Comparison of ENCODE assay signal across 9 cellular contexts in genomic region chr10:104642311-104643022, GRCh38. TPM values are rescaled to one million over a fixed set of nuclear protein-coding genes. Genes with fewer than 3 reads are reported as not detected.
DNase-seq lines count a peak whose midpoint lies in the region; ATAC-seq, FAIRE-seq and TF ChIP-seq lines count a peak whose summit lies in the region.
"Had no signal": no experiment of that assay in that cellular context is flagged by ENCODE, and none has a peak within 500 bp of the region (broad histone marks: within the 10 kb centered on the region; RNA-seq: fewer than 3 reads in every experiment).

No MANE protein-coding gene starts in this region.

- peaks cover 58% of the 10 kb centered on the region for H3K27me3 Mint-ChIP-seq in activated T-helper 1 cell treated with anti-CD3 and anti-CD28 coated beads, Interleukin-12 subunit alpha, Interleukin-12 subunit beta, Interleukin-2, Interleukin-4 antibody, amounts not matched to agents 30 ng/mL and 10 ng/mL and 1 ng/mL, durations not matched to agents 14 hours and 24 hours and 36 hours (ENCODE audit: insufficient read depth)

- H3K27me3 ChIP-seq in K562 (ENCODE audit: control insufficient read depth in 2 of 2, insufficient read depth in 2 of 2, low read length in 2 of 2) (peaks cover 0 to 8% of the 10 kb centered on the region in 2 experiments; a peak in 2 of 5 replicates), keratinocyte (ENCODE audit: control insufficient read depth, extremely low read depth, insufficient read depth, low read length) (peaks cover 84% of the 10 kb centered on the region), thoracic aorta (replicated peaks; ENCODE audit: insufficient read depth) (no peaks in the 10 kb centered on the region), ascending aorta (peaks cover 8% of the 10 kb centered on the region)

- in situ Hi-C loops in K562 (cut with MboI), result no loop called here

- H3K9me3 Mint-ChIP-seq in activated naive CD4-positive, alpha-beta T cell treated with anti-CD3 and anti-CD28 coated beads, Interleukin-2, amount 50 U/mL, for 72 hours, result no peaks in the 10 kb centered on the region
- no peaks in the 10 kb centered on the region for H3K9me3 Mint-ChIP-seq in activated T-helper 1 cell treated with anti-CD3 and anti-CD28 coated beads, Interleukin-12 subunit alpha, Interleukin-12 subunit beta, Interleukin-2, Interleukin-4 antibody, amounts not matched to agents 30 ng/mL and 10 ng/mL and 1 ng/mL, durations not matched to agents 14 hours and 24 hours and 36 hours

- no peak overlapping the region for H3K4me3 ChIP-seq in K562
- no peak overlapping the region for H3K4me3 ChIP-seq in keratinocyte (ENCODE audit: control insufficient read depth in 2 of 3, extremely low read depth in 1 of 3, insufficient read depth in 2 of 3, low read depth in 1 of 3, low read length in 3 of 3)
- H3K4me3 ChIP-seq in thoracic aorta, result peak overlapping the region; percentile 29
- H3K4me3 ChIP-seq in ascending aorta, result peak overlapping the region in 1 of 2 donors; percentile 38

- no peak for TF ChIP-seq RAD21 in K562 (CRISPR knock-in tag; conservative IDR thresholded peaks at IDR 0.05 in 1 of 2, IDR thresholded peaks at IDR 0.05 in 1 of 2)

- under 1% methylated on average over 16 of the region's 58 CpGs for WGBS in K562 (ENCODE audit: insufficient coverage, low coverage, missing lambda C conversion rate)

- POLR2A ChIA-PET in K562 (lab: Yijun Ruan, JAX), result no interaction called here

- peak; percentile 20 to 24 (median 22); a peak in 2 of 6 replicates for TF ChIP-seq CTCF in K562 (IDR thresholded peaks at IDR 0.05 in 2 of 3, conservative IDR thresholded peaks at IDR 0.05 in 1 of 3; ENCODE audit: insufficient read depth in 2 of 3, low read depth in 1 of 3, low read length in 3 of 3)
- TF ChIP-seq CTCF in keratinocyte (optimal IDR thresholded peaks at IDR 0.05 in 1 of 3, IDR thresholded peaks at IDR 0.05 in 1 of 3, conservative IDR thresholded peaks at IDR 0.05 in 1 of 3; ENCODE audit: extremely low read depth in 1 of 3, insufficient read depth in 2 of 3, low read length in 3 of 3), result peak; percentile 37 to 72 (median 69)
- TF ChIP-seq CTCF in thoracic aorta (IDR thresholded peaks at IDR 0.05), result no peak
- TF ChIP-seq CTCF in ascending aorta (IDR thresholded peaks at IDR 0.05), result no peak

- H3K9ac ChIP-seq in K562 (ENCODE audit: insufficient read depth in 1 of 2, low read depth in 2 of 2, low read length in 2 of 2) (no peak overlapping the region), keratinocyte (ENCODE audit: control insufficient read depth, extremely low read depth, insufficient read depth, low read length) (no peak overlapping the region)

- TF ChIP-seq POLR2A in K562 (conservative IDR thresholded peaks at IDR 0.05), result no peak

- H3K27ac ChIP-seq in K562 (ENCODE audit: extremely low read depth, low read depth, low read length) (no peak overlapping the region), keratinocyte (ENCODE audit: control insufficient read depth, insufficient read depth, low read length) (no peak overlapping the region), thoracic aorta (no peak overlapping the region), ascending aorta (no peak overlapping the region)

- FAIRE-seq in K562 (lab: Jason Lieb, UNC) (no peak), keratinocyte (lab: Jason Lieb, UNC) (no peak)
- FAIRE-seq: TTC549 had no signal

- H2AFZ ChIP-seq in K562 (ENCODE audit: low read depth, low read length) (no peak overlapping the region), keratinocyte (ENCODE audit: control insufficient read depth, low read length) (no peak overlapping the region)

- peak; percentile 5 to 66 for ATAC-seq in activated naive CD4-positive, alpha-beta T cell treated with anti-CD3 and anti-CD28 coated beads, Interleukin-2, amount 50 U/mL, for 72 hours
- ATAC-seq in K562 (peak; percentile 75), thoracic aorta (ENCODE audit: insufficient number of reproducible peaks, low FRiP score, low read depth) (no peak)

- H3K9me1 ChIP-seq in K562 (ENCODE audit: control insufficient read depth, insufficient read depth, low read length) (no peaks in the 10 kb centered on the region), keratinocyte (ENCODE audit: control insufficient read depth, extremely low read depth, insufficient read depth, low read length) (no peaks in the 10 kb centered on the region)

- H3K36me3 Mint-ChIP-seq in activated naive CD4-positive, alpha-beta T cell treated with anti-CD3 and anti-CD28 coated beads, Interleukin-2, amount 50 U/mL, for 72 hours, result no peaks in the 10 kb centered on the region
- H3K36me3 Mint-ChIP-seq in activated T-helper 1 cell treated with anti-CD3 and anti-CD28 coated beads, Interleukin-12 subunit alpha, Interleukin-12 subunit beta, Interleukin-2, Interleukin-4 antibody, amounts not matched to agents 30 ng/mL and 10 ng/mL and 1 ng/mL, durations not matched to agents 14 hours and 24 hours and 36 hours (ENCODE audit: low read depth), result no peaks in the 10 kb centered on the region

- TF ChIP-seq EP300 in K562 (IDR thresholded peaks at IDR 0.05; ENCODE audit: low read length), result no peak

- intact Hi-C loops in K562 (cut with micrococcal nuclease), result no loop called here
- intact Hi-C loops in ascending aorta (cut with DNase I), result no loop called here
- intact Hi-C loops in activated T-helper 1 cell treated with anti-CD3 and anti-CD28 coated beads, Interleukin-12 subunit alpha, Interleukin-12 subunit beta, Interleukin-2, Interleukin-4 antibody, amounts not matched to agents 30 ng/mL and 10 ng/mL and 1 ng/mL, durations not matched to agents 14 hours and 24 hours and 36 hours (cut with micrococcal nuclease), result no loop called here

- no peaks in the 10 kb centered on the region for H3K79me2 ChIP-seq in K562 (ENCODE audit: control insufficient read depth, insufficient read depth, low read length)
- no peaks in the 10 kb centered on the region for H3K79me2 ChIP-seq in keratinocyte (ENCODE audit: control insufficient read depth, insufficient read depth, low read length)

- H3K4me1 ChIP-seq in K562 (replicated peaks in 1 of 2; ENCODE audit: control insufficient read depth in 2 of 2, insufficient read depth in 2 of 2, low read length in 2 of 2) (peaks cover 0 to 10% of the 10 kb centered on the region in 2 experiments; a peak in 2 of 5 replicates), keratinocyte (ENCODE audit: control insufficient read depth, extremely low read depth, insufficient read depth, low read length) (peaks cover 2% of the 10 kb centered on the region), thoracic aorta (ENCODE audit: control insufficient read depth in 1 of 2, low read depth in 2 of 2) (peaks cover 0 to 7% of the 10 kb centered on the region in 2 donors), ascending aorta (no peaks in the 10 kb centered on the region)

- no peak overlapping the region for H3K27ac Mint-ChIP-seq in activated naive CD4-positive, alpha-beta T cell treated with anti-CD3 and anti-CD28 coated beads, Interleukin-2, amount 50 U/mL, for 72 hours
- no peak overlapping the region for H3K27ac Mint-ChIP-seq in activated T-helper 1 cell treated with anti-CD3 and anti-CD28 coated beads, Interleukin-12 subunit alpha, Interleukin-12 subunit beta, Interleukin-2, Interleukin-4 antibody, amounts not matched to agents 30 ng/mL and 10 ng/mL and 1 ng/mL, durations not matched to agents 14 hours and 24 hours and 36 hours

- H4K20me1 ChIP-seq in K562 (replicated peaks; ENCODE audit: control insufficient read depth, insufficient read depth, low read length) (no peaks in the 10 kb centered on the region), keratinocyte (ENCODE audit: control insufficient read depth, extremely low read depth, insufficient read depth, low read length) (no peaks in the 10 kb centered on the region)

- H3K4me1 Mint-ChIP-seq in activated T-helper 1 cell treated with anti-CD3 and anti-CD28 coated beads, Interleukin-12 subunit alpha, Interleukin-12 subunit beta, Interleukin-2, Interleukin-4 antibody, amounts not matched to agents 30 ng/mL and 10 ng/mL and 1 ng/mL, durations not matched to agents 14 hours and 24 hours and 36 hours (ENCODE audit: low read depth), result peaks cover 10% of the 10 kb centered on the region

- DNase-seq in activated naive CD4-positive, alpha-beta T cell treated with anti-CD3 and anti-CD28 coated beads, Interleukin-2, amount 50 U/mL, for 72 hours (ENCODE audit: low spot score in 2 of 2), result peak in 1 of 2 donors; percentile 58
- DNase-seq in activated naive CD4-positive, alpha-beta T cell treated with anti-CD3 and anti-CD28 coated beads, Interleukin-2, amount 50 U/mL, for 16 hours, result no peak
- DNase-seq in K562 (ENCODE audit: extremely low read depth in 1 of 4, low spot score in 3 of 4) (peak; percentile 7 to 11 (median 8)), keratinocyte (ENCODE audit: low read depth, low spot score) (no peak), thoracic aorta (ENCODE audit: low spot score) (no peak), ascending aorta (ENCODE audit: low spot score in 2 of 2) (no peak)
- no peak for DNase-seq in effector CD8-positive, alpha-beta T cell (lab: John Stamatoyannopoulos, UW)
- no peak for DNase-seq in activated T-helper 1 cell treated with anti-CD3 and anti-CD28 coated beads, Interleukin-12 subunit alpha, Interleukin-12 subunit beta, Interleukin-2, Interleukin-4 antibody, amounts not matched to agents 30 ng/mL and 10 ng/mL and 1 ng/mL, durations not matched to agents 14 hours and 24 hours and 36 hours (ENCODE audit: low spot score)

- no peaks in the 10 kb centered on the region for H3K9me3 ChIP-seq in K562 (replicated peaks; ENCODE audit: control insufficient read depth, insufficient read depth, low read depth, low read length)
- H3K9me3 ChIP-seq in keratinocyte (ENCODE audit: control insufficient read depth, low read depth, low read length), result no peaks in the 10 kb centered on the region
- H3K9me3 ChIP-seq in thoracic aorta, result no peaks in the 10 kb centered on the region
- H3K9me3 ChIP-seq in ascending aorta, result no peaks in the 10 kb centered on the region

- no peak overlapping the region for H3K4me2 ChIP-seq in K562 (ENCODE audit: insufficient read depth, low read length)
- peak overlapping the region; percentile 52 for H3K4me2 ChIP-seq in keratinocyte (ENCODE audit: control insufficient read depth, extremely low read depth, insufficient read depth, low read depth, low read length)

- dilution Hi-C loops in keratinocyte (cut with MboI; ENCODE audit: extremely low pct_ligation_motif_present, low sequenced_read_pairs), result no loop called here

- H3K36me3 ChIP-seq in K562 (ENCODE audit: control insufficient read depth, insufficient read depth, low read length), result no peaks in the 10 kb centered on the region
- no peaks in the 10 kb centered on the region for H3K36me3 ChIP-seq in keratinocyte (ENCODE audit: control insufficient read depth in 2 of 2, extremely low read depth in 1 of 2, insufficient read depth in 2 of 2, low read length in 2 of 2)
- H3K36me3 ChIP-seq in thoracic aorta, result no peaks in the 10 kb centered on the region
- no peaks in the 10 kb centered on the region for H3K36me3 ChIP-seq in ascending aorta

- CTCF ChIA-PET in K562 (lab: Yijun Ruan, JAX; ENCODE audit: low intra/inter-chr PET ratio), result no interaction called here

- BruUV-seq in K562 (replicated peaks; lab: Mats Ljungman, UMichigan), result no TSS peak

- no peak overlapping the region for H3K4me3 Mint-ChIP-seq in activated T-helper 1 cell treated with anti-CD3 and anti-CD28 coated beads, Interleukin-12 subunit alpha, Interleukin-12 subunit beta, Interleukin-2, Interleukin-4 antibody, amounts not matched to agents 30 ng/mL and 10 ng/mL and 1 ng/mL, durations not matched to agents 14 hours and 24 hours and 36 hours

RNA-seq across cellular contexts. Expression of gene SORCS3, which starts 1.4 kb away (rescaled TPM):
- not detected for total RNA-seq in activated naive CD4-positive, alpha-beta T cell treated with anti-CD3 and anti-CD28 coated beads, Interleukin-2, amount 50 U/mL, for 72 hours
- not detected in 2 replicates for total RNA-seq in K562 (2011; cell fraction: chromatin; rRNA removed; ENCODE audit: low replicate concordance)
- total RNA-seq in K562 (2011; cell fraction: nucleolus; rRNA removed), result not detected in 2 replicates
- total RNA-seq in K562 (2011; cell fraction: nucleoplasm; rRNA removed), result not detected in 2 replicates
- total RNA-seq in K562 (2014; rRNA removed) (not detected in 2 replicates), K562 (2014; rRNA removed; fragmentation: Illumina TruSeq; extraction: Trizol) (not detected in 2 replicates), K562 (2015; rRNA removed; fragmentation: Illumina TruSeq; extraction: Trizol) (not detected in 2 replicates), K562 (2021) (not detected in 2 replicates), thoracic aorta (not detected), ascending aorta (not detected)
- polyA plus RNA-seq in K562 (2011; rRNA removed) (not detected in 2 replicates), K562 (2014; fragmentation: Illumina TruSeq; extraction: Trizol) (not detected in 2 replicates), K562 (2014; fragmentation: Nextera tagmentation; extraction: Ambion mirVana) (not detected), K562 (2014; rRNA removed) (not detected in 2 replicates), keratinocyte (not detected in 3 replicates)
- polyA plus RNA-seq in K562 (2011; cell fraction: cytosol; rRNA removed), result not detected in 2 replicates
- not detected in 2 replicates for polyA plus RNA-seq in K562 (2011; cell fraction: nucleus; rRNA removed)
- polyA plus RNA-seq in K562 (2012), result not detected in 2 replicates
- not detected in 2 replicates for polyA minus RNA-seq in K562 (2011; rRNA and poly(A)+ RNA removed)
- not detected in 2 replicates for polyA minus RNA-seq in K562 (2011; cell fraction: cytosol; rRNA and poly(A)+ RNA removed)
- polyA minus RNA-seq in K562 (2011; cell fraction: nucleus; rRNA and poly(A)+ RNA removed), result not detected in 2 replicates
- polyA plus RNA-seq in keratinocyte (2011; ENCODE audit: low read depth), result not detected
- not detected in 2 replicates for polyA plus RNA-seq in keratinocyte (2011; cell fraction: cytosol; rRNA removed)
- polyA plus RNA-seq in keratinocyte (2011; cell fraction: nucleus; rRNA removed), result not detected in 2 replicates
- polyA plus RNA-seq in keratinocyte (2012; ENCODE audit: low replicate concordance), result not detected in 2 replicates
- polyA minus RNA-seq in keratinocyte, result not detected in 3 replicates
- not detected for polyA minus RNA-seq in keratinocyte (2011; cell fraction: cytosol; rRNA and poly(A)+ RNA removed)
- not detected in 2 replicates for polyA minus RNA-seq in keratinocyte (2011; cell fraction: nucleus; rRNA and poly(A)+ RNA removed)
- total RNA-seq in activated T-helper 1 cell treated with anti-CD3 and anti-CD28 coated beads, Interleukin-12 subunit alpha, Interleukin-12 subunit beta, Interleukin-2, Interleukin-4 antibody, amounts not matched to agents 30 ng/mL and 10 ng/mL and 1 ng/mL, durations not matched to agents 14 hours and 24 hours and 36 hours, result not detected in 2 replicates

Comparison
In these comparisons a context has a peak if more than half of its experiments do, and no peak if none do; other contexts are left out.
1. DNase-seq: peak in K562 (4 of 4); none in activated naive CD4-positive, alpha-beta T cell treated with anti-CD3 and anti-CD28 coated beads, Interleukin-2, amount 50 U/mL, for 16 hours (single experiment), keratinocyte (single experiment), thoracic aorta (single experiment), ascending aorta (0 of 2), effector CD8-positive, alpha-beta T cell (single experiment) and activated T-helper 1 cell treated with anti-CD3 and anti-CD28 coated beads, Interleukin-12 subunit alpha, Interleukin-12 subunit beta, Interleukin-2, Interleukin-4 antibody, amounts not matched to agents 30 ng/mL and 10 ng/mL and 1 ng/mL, durations not matched to agents 14 hours and 24 hours and 36 hours (single experiment).
2. CTCF ChIP-seq: peak in K562 (3 of 3) and keratinocyte (3 of 3); none in thoracic aorta (single experiment) and ascending aorta (0 of 3).